ENCODE assay signal across 16 cellular contexts in the genomic region with DNA sequence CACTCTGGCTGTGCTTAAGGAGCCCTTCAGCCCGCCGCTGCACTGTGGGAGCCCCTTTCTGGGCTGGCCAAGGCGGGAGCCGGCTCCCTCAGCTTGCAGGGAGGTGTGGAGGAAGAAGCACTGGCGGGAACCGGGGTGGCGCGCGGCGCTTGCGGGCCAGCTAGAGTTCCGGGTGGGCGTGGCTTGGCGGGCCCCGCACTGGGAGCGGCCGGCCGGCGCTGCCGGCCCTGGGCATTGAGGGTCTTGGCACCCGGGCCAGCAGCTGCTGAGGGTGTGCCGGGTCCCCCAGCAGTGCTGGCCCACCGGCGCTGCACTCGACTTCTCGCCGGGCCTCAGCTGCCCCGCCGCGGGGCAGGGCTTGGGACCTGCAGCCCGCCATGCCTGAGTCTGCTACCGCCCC. TPM values are rescaled to one million over a fixed set of nuclear protein-coding genes. Genes with fewer than 3 reads are reported as not detected.
"Had no signal": no experiment of that assay in that cellular context is flagged by ENCODE, and none has a peak within 500 bp of the region (broad histone marks: within the 10 kb centered on the region; RNA-seq: fewer than 3 reads in every experiment).

No MANE protein-coding gene starts in this region.

RNA-seq across cellular contexts. Expression of gene FSTL5, which starts 39.7 kb away (rescaled TPM):
- total RNA-seq: activated B cell treated with CpG ODN at 0.5 μM for 24 hours; activated CD4-positive, alpha-beta memory T cell treated with anti-CD3 and anti-CD28 coated beads for 36 hours; activated CD4-positive, alpha-beta T cell treated with anti-CD3 and anti-CD28 coated beads, Interleukin-2, amount 10 ng/mL, durations not matched to agents 24 days and 14 days; activated CD8-positive, alpha-beta memory T cell treated with anti-CD3 and anti-CD28 coated beads for 36 hours; activated CD8-positive, alpha-beta T cell treated with anti-CD3 and anti-CD28 coated beads for 36 hours; activated naive CD8-positive, alpha-beta T cell treated with anti-CD3 and anti-CD28 coated beads, Interleukin-2, amount 10 ng/mL, durations not matched to agents 7 days and 5 days; activated T-cell treated with anti-CD3 and anti-CD28 coated beads, Interleukin-2, amount 50 U/mL, for 4 hours; activated T-cell treated with anti-CD3 and anti-CD28 coated beads, Interleukin-2, amount 50 U/mL, for 72 hours; activated T-helper 1 cell treated with anti-CD3 and anti-CD28 coated beads, Interleukin-12 subunit alpha, Interleukin-12 subunit beta, Interleukin-2, Interleukin-4 antibody, amounts not matched to agents 30 ng/mL and 10 ng/mL and 1 ng/mL, durations not matched to agents 14 hours and 24 hours and 36 hours; activated T-helper 17 cell treated with anti-CD3 and anti-CD28 coated beads, Interleukin-2, amount 50 U/mL, for 72 hours; ascending aorta; bronchial epithelial cell; T-cell; T-helper 1 cell treated with Interleukin-12 subunit alpha and Interleukin-12 subunit beta and Interleukin-4 antibody, amounts not matched to agents 30 ng/mL and 1 ng/mL, for 36 hours; T-helper 17 cell; T-helper 2 cell treated with Interferon-gamma antibody and Interleukin-4, amounts not matched to agents 100 ng/mL and 5 ng/mL, for 36 hours had no signal
